Comparison of ENCODE assay signal across 8 cellular contexts in genomic region chr6:122399348-122400120, GRCh38. TPM values are rescaled to one million over a fixed set of nuclear protein-coding genes. Genes with fewer than 3 reads are reported as not detected.
DNase-seq lines count a peak whose midpoint lies in the region; ATAC-seq and TF ChIP-seq lines count a peak whose summit lies in the region.

HSF2 (plus strand) TSS chr6:122399652; CDS start chr6:122399738, 86 bp downstream.

- no peaks in the 10 kb centered on the region for H3K36me3 ChIP-seq in right lobe of liver

- TF ChIP-seq POLR2A in right lobe of liver (IDR thresholded peaks at IDR 0.05): no peak

- H3K9me3 ChIP-seq in right lobe of liver: no peaks in the 10 kb centered on the region

- 7% methylated on average over 5 of the region's 82 CpGs for WGBS in right lobe of liver (ENCODE audit: insufficient coverage, low coverage, low lambda C conversion rate, missing lambda C conversion rate)

- no peaks in the 10 kb centered on the region for H3K27me3 ChIP-seq in right lobe of liver

- peak; percentile 93 for DNase-seq in NCI-H748 treated with DMSO at 0.1 percent for 48 hours (lab: John Stamatoyannopoulos, UW)
- DNase-seq in activated CD4-positive, alpha-beta T cell treated with anti-CD3 and anti-CD28 coated beads, Interleukin-2, amount 50 U/mL, for 4 hours: peak; percentile 88 to 91
- peak; percentile 93 to 98 for DNase-seq in dermis microvascular lymphatic vessel endothelial cell (ENCODE audit: low read depth in 2 of 2)
- DNase-seq in right lobe of liver: peak; percentile 96 to 98 (median 97)
- peak; percentile 87 to 95 for DNase-seq in stimulated activated CD4-positive, alpha-beta T cell treated with anti-CD3 and anti-CD28 coated beads, Interleukin-4, amount 100 ng/mL, for 4 hours

- peak; percentile 98 for ATAC-seq in GM19372 (IDR thresholded peaks at IDR 0.05; ENCODE audit: low read depth, unreplicated experiment)
- peak; percentile 96 for ATAC-seq in HG03558 (IDR thresholded peaks at IDR 0.05; ENCODE audit: extremely low read depth, unreplicated experiment)
- peak; percentile 99 to 100 (median 100) for ATAC-seq in right lobe of liver

- H3K4me1 ChIP-seq in right lobe of liver: peaks cover 0 to 13% (median 0%) of the 10 kb centered on the region in 4 donors

- peak within 1 kb of the TSS; percentile 95 to 98 (median 96) for H3K4me3 ChIP-seq in right lobe of liver

- TF ChIP-seq CTCF in C4-2B (conservative IDR thresholded peaks at IDR 0.05) (peak; percentile 28), right lobe of liver (IDR thresholded peaks at IDR 0.05) (peak in 3 of 4 donors; percentile 36 to 45 (median 44))

- intact Hi-C loops in right lobe of liver (cut with DNase I): no loop called here

- H3K27ac ChIP-seq in C4-2B: peak within 1 kb of the TSS; percentile 90
- peak within 1 kb of the TSS; percentile 34 to 78 (median 68) for H3K27ac ChIP-seq in right lobe of liver

RNA-seq across cellular contexts. Expression of gene HSF2, which starts in this region (rescaled TPM):
- 18.7 and 22.8 TPM in 2 replicates for total RNA-seq in dermis microvascular lymphatic vessel endothelial cell
- total RNA-seq in right lobe of liver: 1 to 10 TPM; 2.6 to 4.7 (median 3.3) TPM

Comparison
In these comparisons a context has a peak if more than half of its experiments do, and no peak if none do; other contexts are left out.
1. Peak in every context shown above with its lines: DNase-seq, ATAC-seq, H3K4me3 ChIP-seq and H3K27ac ChIP-seq.